Comparison of ENCODE assay signal across 16 cellular contexts in genomic region chr7:157380416-157380815, GRCh38. TPM values are rescaled to one million over a fixed set of nuclear protein-coding genes. Genes with fewer than 3 reads are reported as not detected.
DNase-seq lines count a peak whose midpoint lies in the region; ATAC-seq and TF ChIP-seq lines count a peak whose summit lies in the region.
"Had no signal": no experiment of that assay in that cellular context is flagged by ENCODE, and none has a peak within 500 bp of the region (broad histone marks: within the 10 kb centered on the region; RNA-seq: fewer than 3 reads in every experiment).

No MANE protein-coding gene starts in this region.

- peaks cover 31% of the 10 kb centered on the region for H3K4me1 Mint-ChIP-seq in stimulated activated naive CD8-positive, alpha-beta T cell treated with anti-CD3 and anti-CD28 coated beads, Interleukin-15, amount 100 ng/mL, for 72 hours
- H3K4me1 Mint-ChIP-seq in activated T-helper 17 cell treated with anti-CD3 and anti-CD28 coated beads, Interleukin-2, amount 50 U/mL, for 72 hours: peaks cover 26% of the 10 kb centered on the region
- H3K4me1 Mint-ChIP-seq in nephron progenitor cell: peaks cover 6% of the 10 kb centered on the region

- ATAC-seq in stimulated activated naive CD8-positive, alpha-beta T cell treated with anti-CD3 and anti-CD28 coated beads, Interleukin-15, amount 100 ng/mL, for 72 hours: no peak
- ATAC-seq in stimulated activated naive CD8-positive, alpha-beta T cell treated with anti-CD3 and anti-CD28 coated beads, Interleukin-15, Interleukin-2, amounts not matched to agents 100 U/mL and 50 U/mL, for 24 hours: no peak
- ATAC-seq in activated T-helper 17 cell treated with anti-CD3 and anti-CD28 coated beads, Interleukin-2, amount 50 U/mL, for 72 hours (replicated peaks): no peak
- no peak for ATAC-seq in GM21381 (IDR thresholded peaks at IDR 0.05; ENCODE audit: unreplicated experiment)
- ATAC-seq: T-cell had no signal

- no peak overlapping the region for H3K4me3 Mint-ChIP-seq in stimulated activated naive CD8-positive, alpha-beta T cell treated with anti-CD3 and anti-CD28 coated beads, Interleukin-15, amount 100 ng/mL, for 72 hours
- H3K4me3 Mint-ChIP-seq in activated T-helper 17 cell treated with anti-CD3 and anti-CD28 coated beads, Interleukin-2, amount 50 U/mL, for 72 hours: no peak overlapping the region
- no peak overlapping the region for H3K4me3 Mint-ChIP-seq in nephron progenitor cell
- H3K4me3 Mint-ChIP-seq: memory B cell, T-cell had no signal

- H3K9me3 Mint-ChIP-seq in stimulated activated naive CD8-positive, alpha-beta T cell treated with anti-CD3 and anti-CD28 coated beads, Interleukin-15, amount 100 ng/mL, for 72 hours: no peaks in the 10 kb centered on the region
- no peaks in the 10 kb centered on the region for H3K9me3 Mint-ChIP-seq in activated T-helper 17 cell treated with anti-CD3 and anti-CD28 coated beads, Interleukin-2, amount 50 U/mL, for 72 hours
- H3K9me3 Mint-ChIP-seq in nephron progenitor cell: no peaks in the 10 kb centered on the region
- H3K9me3 Mint-ChIP-seq: memory B cell, T-cell had no signal

- peaks cover 96% of the 10 kb centered on the region for H3K36me3 Mint-ChIP-seq in activated T-helper 17 cell treated with anti-CD3 and anti-CD28 coated beads, Interleukin-2, amount 50 U/mL, for 72 hours (ENCODE audit: low read depth)
- peaks cover 85% of the 10 kb centered on the region for H3K36me3 Mint-ChIP-seq in nephron progenitor cell (ENCODE audit: low read depth)

- H3K27ac Mint-ChIP-seq in stimulated activated naive CD8-positive, alpha-beta T cell treated with anti-CD3 and anti-CD28 coated beads, Interleukin-15, amount 100 ng/mL, for 72 hours: peak overlapping the region; percentile 3 to 17
- peak overlapping the region; percentile 21 for H3K27ac Mint-ChIP-seq in activated T-helper 17 cell treated with anti-CD3 and anti-CD28 coated beads, Interleukin-2, amount 50 U/mL, for 72 hours
- peak overlapping the region; percentile 79 for H3K27ac Mint-ChIP-seq in nephron progenitor cell
- H3K27ac Mint-ChIP-seq: memory B cell had no signal

- no peak for DNase-seq in stimulated activated naive CD8-positive, alpha-beta T cell treated with anti-CD3 and anti-CD28 coated beads, Interleukin-15, amount 100 ng/mL, for 72 hours
- DNase-seq in stimulated activated naive CD8-positive, alpha-beta T cell treated with anti-CD3 and anti-CD28 coated beads, Interleukin-15, Interleukin-2, amounts not matched to agents 100 U/mL and 50 U/mL, for 24 hours: no peak
- DNase-seq in nephron progenitor cell (no peak), posterior vena cava (ENCODE audit: low spot score) (no peak), cortex of kidney (lab: John Stamatoyannopoulos, UW) (no peak)
- DNase-seq: activated CD4-positive, CD25-positive, alpha-beta regulatory T cell treated with anti-CD3 and anti-CD28 coated beads, Interleukin-2, amount 50 U/mL, for 72 hours; central memory CD4-positive, alpha-beta T cell; DMS79 treated with DMSO at 0.1 percent for 48 hours; left cardiac atrium; NCI-H446 treated with DMSO at 0.1 percent for 48 hours; RPMI8226; T-cell; trophoblast cell had no signal

- no peaks in the 10 kb centered on the region for H3K27me3 Mint-ChIP-seq in stimulated activated naive CD8-positive, alpha-beta T cell treated with anti-CD3 and anti-CD28 coated beads, Interleukin-15, amount 100 ng/mL, for 72 hours
- no peaks in the 10 kb centered on the region for H3K27me3 Mint-ChIP-seq in activated T-helper 17 cell treated with anti-CD3 and anti-CD28 coated beads, Interleukin-2, amount 50 U/mL, for 72 hours
- no peaks in the 10 kb centered on the region for H3K27me3 Mint-ChIP-seq in nephron progenitor cell (ENCODE audit: low read depth, poor library complexity)
- H3K27me3 Mint-ChIP-seq: memory B cell, T-cell had no signal

- TF ChIP-seq CTCF in nephron progenitor cell (IDR thresholded peaks at IDR 0.05): no peak

- intact Hi-C loops in posterior vena cava (cut with DNase I): no loop called here

RNA-seq across cellular contexts. Expression of gene DNAJB6, which starts 43.6 kb away (rescaled TPM):
- total RNA-seq in activated T-helper 17 cell treated with anti-CD3 and anti-CD28 coated beads, Interleukin-2, amount 50 U/mL, for 72 hours: 100 to 1,000 TPM; 113 to 118 TPM
- 100 to 1,000 TPM; 105 to 118 TPM for total RNA-seq in posterior vena cava

Comparison
In these comparisons a context has a peak if more than half of its experiments do, and no peak if none do; other contexts are left out.
1. H3K27ac Mint-ChIP-seq: peak in every context shown above with its lines; median percentile 79 in nephron progenitor cell; 21 in activated T-helper 17 cell treated with anti-CD3 and anti-CD28 coated beads, Interleukin-2, amount 50 U/mL, for 72 hours; 10 in stimulated activated naive CD8-positive, alpha-beta T cell treated with anti-CD3 and anti-CD28 coated beads, Interleukin-15, amount 100 ng/mL, for 72 hours.